Comparison of ENCODE assay signal across 8 cellular contexts in genomic region chr12:123141615-123142517, GRCh38. TPM values are rescaled to one million over a fixed set of nuclear protein-coding genes. Genes with fewer than 3 reads are reported as not detected.
DNase-seq lines count a peak whose midpoint lies in the region; ATAC-seq and TF ChIP-seq lines count a peak whose summit lies in the region.

No MANE protein-coding gene starts in this region.

- CTCF ChIA-PET in activated CD8-positive, alpha-beta memory T cell treated with anti-CD3 and anti-CD28 coated beads, Interleukin-2, amount 10 ng/mL, durations not matched to agents 7 days and 5 days (lab: Charles Lee), result interaction anchor here (1.2 kb wide), 1 partner anchor 66 kb away, joined by 3 read pairs; no protein-coding TSS in a partner anchor

- H3K4me1 ChIP-seq in RWPE2 (ENCODE audit: insufficient read depth, poor library complexity, severe bottlenecking) (peaks cover 21% of the 10 kb centered on the region), rectal smooth muscle tissue (ENCODE audit: control insufficient read depth, insufficient read depth, low read length) (peaks cover 40% of the 10 kb centered on the region)

- no peaks in the 10 kb centered on the region for H3K9me3 Mint-ChIP-seq in activated CD8-positive, alpha-beta memory T cell treated with anti-CD3 and anti-CD28 coated beads, Interleukin-2, amount 10 ng/mL, durations not matched to agents 7 days and 5 days (ENCODE audit: low read depth)

- H3K27me3 Mint-ChIP-seq in activated CD8-positive, alpha-beta memory T cell treated with anti-CD3 and anti-CD28 coated beads, Interleukin-2, amount 10 ng/mL, durations not matched to agents 7 days and 5 days, result no peaks in the 10 kb centered on the region

- H3K27me3 ChIP-seq in RWPE2 (ENCODE audit: insufficient read depth, poor library complexity, severe bottlenecking) (no peaks in the 10 kb centered on the region), rectal smooth muscle tissue (ENCODE audit: control insufficient read depth, insufficient read depth, low read length) (no peaks in the 10 kb centered on the region)

- DNase-seq in ELF-1 (ENCODE audit: low read depth, low spot score), result peak; percentile 55
- no peak for DNase-seq in RWPE2 (ENCODE audit: low spot score)
- peak; percentile 45 for DNase-seq in glomerular endothelial cell (ENCODE audit: extremely low read depth, low read depth, low spot score)
- no peak for DNase-seq in epidermal melanocyte (ENCODE audit: insufficient read length, low spot score)
- DNase-seq in activated CD8-positive, alpha-beta memory T cell treated with anti-CD3 and anti-CD28 coated beads, Interleukin-2, amount 10 ng/mL, durations not matched to agents 7 days and 5 days, result no peak

- H3K9me3 ChIP-seq in RWPE2 (ENCODE audit: severe bottlenecking), result no peaks in the 10 kb centered on the region

- H3K4me3 ChIP-seq in RWPE2 (ENCODE audit: severe bottlenecking) (no peak overlapping the region), rectal smooth muscle tissue (ENCODE audit: low read length) (peak overlapping the region; percentile 37)

- H3K4me3 Mint-ChIP-seq in activated CD8-positive, alpha-beta memory T cell treated with anti-CD3 and anti-CD28 coated beads, Interleukin-2, amount 10 ng/mL, durations not matched to agents 7 days and 5 days, result no peak overlapping the region

- ATAC-seq in RWPE2 (ENCODE audit: low read depth) (peak; percentile 83), GM21390 (IDR thresholded peaks at IDR 0.05; ENCODE audit: unreplicated experiment) (no peak), HG02981 (IDR thresholded peaks at IDR 0.05; ENCODE audit: unreplicated experiment) (no peak)
- ATAC-seq in activated CD8-positive, alpha-beta memory T cell treated with anti-CD3 and anti-CD28 coated beads, Interleukin-2, amount 10 ng/mL, durations not matched to agents 7 days and 5 days, result no peak

- no peaks in the 10 kb centered on the region for H3K36me3 ChIP-seq in RWPE2 (ENCODE audit: low read depth)
- no peaks in the 10 kb centered on the region for H3K36me3 ChIP-seq in rectal smooth muscle tissue (ENCODE audit: control insufficient read depth, insufficient read depth, low read length)

- no peaks in the 10 kb centered on the region for H3K36me3 Mint-ChIP-seq in activated CD8-positive, alpha-beta memory T cell treated with anti-CD3 and anti-CD28 coated beads, Interleukin-2, amount 10 ng/mL, durations not matched to agents 7 days and 5 days

- H3K9ac ChIP-seq in rectal smooth muscle tissue (ENCODE audit: low read length), result no peak overlapping the region

- no peak for TF ChIP-seq CTCF in RWPE2 (IDR thresholded peaks at IDR 0.05; ENCODE audit: poor library complexity, severe bottlenecking)

- H3K27ac Mint-ChIP-seq in activated CD8-positive, alpha-beta memory T cell treated with anti-CD3 and anti-CD28 coated beads, Interleukin-2, amount 10 ng/mL, durations not matched to agents 7 days and 5 days, result no peak overlapping the region

- H3K27ac ChIP-seq in RWPE2 (ENCODE audit: poor library complexity, severe bottlenecking) (peak overlapping the region; percentile 37), rectal smooth muscle tissue (ENCODE audit: low read depth, low read length) (peak overlapping the region; percentile 88)

- H3K4me1 Mint-ChIP-seq in activated CD8-positive, alpha-beta memory T cell treated with anti-CD3 and anti-CD28 coated beads, Interleukin-2, amount 10 ng/mL, durations not matched to agents 7 days and 5 days, result peaks cover 3% of the 10 kb centered on the region

RNA-seq across cellular contexts. Expression of gene PITPNM2, which starts 9.0 kb away (rescaled TPM):
- 20.2 and 30.2 TPM in 2 replicates for total RNA-seq in glomerular endothelial cell
- total RNA-seq in activated CD8-positive, alpha-beta memory T cell treated with anti-CD3 and anti-CD28 coated beads, Interleukin-2, amount 10 ng/mL, durations not matched to agents 7 days and 5 days, result 10 to 100 TPM in 1 of 2 experiments, 1 to 10 TPM in 1; 8.6 to 11.6 TPM

Comparison
In these comparisons a context has a peak if more than half of its experiments do, and no peak if none do; other contexts are left out.
1. DNase-seq: peak in ELF-1 (single experiment) and glomerular endothelial cell (single experiment); none in RWPE2 (single experiment), epidermal melanocyte (single experiment) and activated CD8-positive, alpha-beta memory T cell treated with anti-CD3 and anti-CD28 coated beads, Interleukin-2, amount 10 ng/mL, durations not matched to agents 7 days and 5 days (single experiment).